16 cellular contexts compared by ENCODE assay signal in genomic region chr1:236163460-236164153, GRCh38. TPM values are rescaled to one million over a fixed set of nuclear protein-coding genes. Genes with fewer than 3 reads are reported as not detected.
DNase-seq lines count a peak whose midpoint lies in the region; ATAC-seq and TF ChIP-seq lines count a peak whose summit lies in the region.
"Had no signal": no experiment of that assay in that cellular context is flagged by ENCODE, and none has a peak within 500 bp of the region (broad histone marks: within the 10 kb centered on the region; RNA-seq: fewer than 3 reads in every experiment).

No MANE protein-coding gene starts in this region.

- H3K9me3 ChIP-seq in OCI-LY3 (ENCODE audit: insufficient read depth, low read length), result peaks cover 14% of the 10 kb centered on the region

- H3K9me3 Mint-ChIP-seq in activated T-cell treated with anti-CD3 and anti-CD28 coated beads, Interleukin-2, amount 50 U/mL, for 72 hours, result peaks cover 12 to 18% of the 10 kb centered on the region in 2 donors
- peaks cover 19 to 20% of the 10 kb centered on the region in 2 donors for H3K9me3 Mint-ChIP-seq in stimulated activated naive CD8-positive, alpha-beta T cell treated with anti-CD3 and anti-CD28 coated beads, Interleukin-15, amount 100 ng/mL, for 72 hours
- H3K9me3 Mint-ChIP-seq in WTC11, result peaks cover 31% of the 10 kb centered on the region

- H4K20me1 ChIP-seq in OCI-LY3 (ENCODE audit: insufficient read depth, low read length), result peaks cover 18% of the 10 kb centered on the region

- H3K4me1 Mint-ChIP-seq in activated T-cell treated with anti-CD3 and anti-CD28 coated beads, Interleukin-2, amount 50 U/mL, for 72 hours (ENCODE audit: low read depth), result peaks cover 29% of the 10 kb centered on the region
- peaks cover 25% of the 10 kb centered on the region for H3K4me1 Mint-ChIP-seq in stimulated activated naive CD8-positive, alpha-beta T cell treated with anti-CD3 and anti-CD28 coated beads, Interleukin-15, amount 100 ng/mL, for 72 hours
- peaks cover under 1% of the 10 kb centered on the region; the same call in 1 of the 2 replicates for H3K4me1 Mint-ChIP-seq in WTC11

- H3K27me3 ChIP-seq in OCI-LY3 (ENCODE audit: low read depth, low read length), result no peaks in the 10 kb centered on the region

- DNase-seq in activated T-cell treated with anti-CD3 and anti-CD28 coated beads, Interleukin-2, amount 50 U/mL, for 72 hours, result no peak
- DNase-seq in activated T-cell treated with anti-CD3 and anti-CD28 coated beads for 4 hours (no peak), left lobe of liver (ENCODE audit: low spot score) (no peak), SHP77 treated with DMSO at 0.1 percent for 48 hours (lab: John Stamatoyannopoulos, UW) (no peak), WTC11 (ENCODE audit: low spot score) (no peak), UCSD-AML1 (lab: John Stamatoyannopoulos, UW; ENCODE audit: unreplicated experiment) (no peak)
- DNase-seq in stimulated activated naive CD8-positive, alpha-beta T cell treated with anti-CD3 and anti-CD28 coated beads, Interleukin-15, amount 100 ng/mL, for 72 hours, result no peak
- DNase-seq: activated gamma-delta T cell treated with Interleukin-2 at 50 U/mL for 16 hours, glutamatergic neuron, left cardiac atrium, NCI-H1105 treated with DMSO at 0.1 percent for 48 hours, NCI-H345, SW 1271 had no signal

- peaks cover 49% of the 10 kb centered on the region for H3K36me3 ChIP-seq in OCI-LY3 (replicated peaks; ENCODE audit: low read depth, low read length)
- H3K36me3 ChIP-seq: thoracic aorta had no signal

- H3K4me3 Mint-ChIP-seq in activated T-cell treated with anti-CD3 and anti-CD28 coated beads, Interleukin-2, amount 50 U/mL, for 72 hours, result no peak overlapping the region
- no peak overlapping the region for H3K4me3 Mint-ChIP-seq in stimulated activated naive CD8-positive, alpha-beta T cell treated with anti-CD3 and anti-CD28 coated beads, Interleukin-15, amount 100 ng/mL, for 72 hours
- H3K4me3 Mint-ChIP-seq in WTC11, result no peak overlapping the region

- no peak for ATAC-seq in activated T-cell treated with anti-CD3 and anti-CD28 coated beads, Interleukin-2, amount 50 U/mL, for 72 hours (replicated peaks in 1 of 2)
- ATAC-seq in left lobe of liver, result peak; percentile 45
- ATAC-seq in stimulated activated naive CD8-positive, alpha-beta T cell treated with anti-CD3 and anti-CD28 coated beads, Interleukin-15, amount 100 ng/mL, for 72 hours, result no peak
- no peak for ATAC-seq in WTC11

- peaks cover 53% of the 10 kb centered on the region for H3K4me1 ChIP-seq in OCI-LY3 (ENCODE audit: low read length)

- peaks cover 19 to 20% of the 10 kb centered on the region in 2 donors for H3K36me3 Mint-ChIP-seq in activated T-cell treated with anti-CD3 and anti-CD28 coated beads, Interleukin-2, amount 50 U/mL, for 72 hours (ENCODE audit: insufficient read depth in 2 of 2)
- H3K36me3 Mint-ChIP-seq in WTC11, result peaks cover 38% of the 10 kb centered on the region

- H3K4me3 ChIP-seq in OCI-LY3 (ENCODE audit: low read length), result no peak overlapping the region
- H3K4me3 ChIP-seq: smooth muscle cell, thoracic aorta had no signal

- H3K9ac ChIP-seq in OCI-LY3 (ENCODE audit: low read length), result no peak overlapping the region

- CTCF ChIA-PET in WTC11 (lab: Charles Lee), result no interaction called here

- H3K79me2 ChIP-seq in OCI-LY3 (ENCODE audit: low read length), result peaks cover 83% of the 10 kb centered on the region

- H3K27me3 Mint-ChIP-seq in activated T-cell treated with anti-CD3 and anti-CD28 coated beads, Interleukin-2, amount 50 U/mL, for 72 hours (ENCODE audit: low read depth), result no peaks in the 10 kb centered on the region
- H3K27me3 Mint-ChIP-seq in stimulated activated naive CD8-positive, alpha-beta T cell treated with anti-CD3 and anti-CD28 coated beads, Interleukin-15, amount 100 ng/mL, for 72 hours, result no peaks in the 10 kb centered on the region
- peaks cover 7% of the 10 kb centered on the region for H3K27me3 Mint-ChIP-seq in WTC11 (ENCODE audit: low read depth)

- no peak overlapping the region for H2AFZ ChIP-seq in OCI-LY3 (ENCODE audit: low read depth, low read length)

- TF ChIP-seq CTCF in OCI-LY3 (IDR thresholded peaks at IDR 0.05; ENCODE audit: low read depth, low read length) (no peak), WTC11 (IDR thresholded peaks at IDR 0.05) (no peak)

- H3K27ac ChIP-seq in OCI-LY3 (ENCODE audit: low read length), result peak overlapping the region; percentile 45
- H3K27ac ChIP-seq: thoracic aorta had no signal

- peak overlapping the region; percentile 66 for H3K27ac Mint-ChIP-seq in activated T-cell treated with anti-CD3 and anti-CD28 coated beads, Interleukin-2, amount 50 U/mL, for 72 hours
- H3K27ac Mint-ChIP-seq in stimulated activated naive CD8-positive, alpha-beta T cell treated with anti-CD3 and anti-CD28 coated beads, Interleukin-15, amount 100 ng/mL, for 72 hours, result peak overlapping the region; percentile 1 to 17
- H3K27ac Mint-ChIP-seq in WTC11, result no peak overlapping the region

- POLR2A ChIA-PET in WTC11 (lab: Charles Lee), result no interaction called here

- H3K4me2 ChIP-seq in OCI-LY3 (ENCODE audit: low read length), result no peak overlapping the region
- H3K4me2 ChIP-seq: smooth muscle cell had no signal

TF ChIP-seq in WTC11, 78 proteins besides CTCF, POLR2A, EP300 and RAD21:
- no peak for TF ChIP-seq ATF3 (CRISPR knock-in tag; conservative IDR thresholded peaks at IDR 0.05)
- TF ChIP-seq, protein P1, sequence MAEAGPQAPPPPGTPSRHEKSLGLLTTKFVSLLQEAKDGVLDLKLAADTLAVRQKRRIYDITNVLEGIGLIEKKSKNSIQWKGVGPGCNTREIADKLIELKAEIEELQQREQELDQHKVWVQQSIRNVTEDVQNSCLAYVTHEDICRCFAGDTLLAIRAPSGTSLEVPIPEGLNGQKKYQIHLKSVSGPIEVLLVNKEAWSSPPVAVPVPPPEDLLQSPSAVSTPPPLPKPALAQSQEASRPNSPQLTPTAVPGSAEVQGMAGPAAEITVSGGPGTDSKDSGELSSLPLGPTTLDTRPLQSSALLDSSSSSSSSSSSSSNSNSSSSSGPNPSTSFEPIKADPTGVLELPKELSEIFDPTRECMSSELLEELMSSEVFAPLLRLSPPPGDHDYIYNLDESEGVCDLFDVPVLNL (CRISPR knock-in tag; IDR thresholded peaks at IDR 0.05; ENCODE audit: borderline replicate concordance, low read depth), result no peak
- no peak for TF ChIP-seq SP1 (CRISPR knock-in tag; conservative IDR thresholded peaks at IDR 0.05)
- TF ChIP-seq STAT6 (CRISPR knock-in tag; conservative IDR thresholded peaks at IDR 0.05; ENCODE audit: low read depth), result no peak
- no peak for TF ChIP-seq ZNF121 (CRISPR knock-in tag; IDR thresholded peaks at IDR 0.05)
- TF ChIP-seq PRRX2 (CRISPR knock-in tag; IDR thresholded peaks at IDR 0.05), result no peak
- no peak for TF ChIP-seq FOXK1 (CRISPR knock-in tag; IDR thresholded peaks at IDR 0.05)
- TF ChIP-seq MAX (CRISPR knock-in tag; IDR thresholded peaks at IDR 0.05), result no peak
- TF ChIP-seq, protein P2, sequence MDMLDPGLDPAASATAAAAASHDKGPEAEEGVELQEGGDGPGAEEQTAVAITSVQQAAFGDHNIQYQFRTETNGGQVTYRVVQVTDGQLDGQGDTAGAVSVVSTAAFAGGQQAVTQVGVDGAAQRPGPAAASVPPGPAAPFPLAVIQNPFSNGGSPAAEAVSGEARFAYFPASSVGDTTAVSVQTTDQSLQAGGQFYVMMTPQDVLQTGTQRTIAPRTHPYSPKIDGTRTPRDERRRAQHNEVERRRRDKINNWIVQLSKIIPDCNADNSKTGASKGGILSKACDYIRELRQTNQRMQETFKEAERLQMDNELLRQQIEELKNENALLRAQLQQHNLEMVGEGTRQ (CRISPR knock-in tag; IDR thresholded peaks at IDR 0.05), result no peak
- TF ChIP-seq TEAD4 (CRISPR knock-in tag; IDR thresholded peaks at IDR 0.05), result no peak
- TF ChIP-seq ZNF232 (CRISPR knock-in tag; IDR thresholded peaks at IDR 0.05), result no peak

RNA-seq across cellular contexts. Expression of gene GPR137B, which starts 21.3 kb away (rescaled TPM):
- total RNA-seq in activated T-cell treated with anti-CD3 and anti-CD28 coated beads, Interleukin-2, amount 50 U/mL, for 72 hours, result 1 to 10 TPM; 4.7 to 7.1 TPM
- 4.5 TPM for total RNA-seq in left lobe of liver
- total RNA-seq in WTC11 (2021), result 6.3 to 8.8 TPM (median 7.1 TPM) in 3 replicates
